ENCODE assay signal across 25 cellular contexts in the genomic region with DNA sequence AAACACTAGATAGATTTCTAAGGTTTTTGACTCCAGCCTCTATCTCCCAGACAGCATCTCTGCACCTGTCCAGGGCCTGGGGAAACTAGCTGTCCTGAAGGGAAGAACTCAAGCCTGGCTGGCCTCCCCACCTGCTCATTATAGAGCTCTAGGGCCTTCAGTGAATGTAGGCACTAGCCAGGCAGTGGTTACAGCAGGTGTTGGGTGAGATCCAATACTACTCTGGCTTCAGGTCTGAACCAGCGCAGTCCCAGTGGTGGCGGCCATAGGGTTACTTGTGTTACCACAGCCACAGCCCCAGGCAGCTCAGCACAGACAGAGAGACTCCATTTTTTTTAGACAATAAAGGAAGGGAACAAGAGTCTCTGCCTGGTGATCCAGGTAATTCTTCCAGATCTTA.
"Had no signal": no experiment of that assay in that cellular context is flagged by ENCODE, and none has a peak within 500 bp of the region (broad histone marks: within the 10 kb centered on the region; RNA-seq: fewer than 3 reads in every experiment).

No MANE protein-coding gene starts in this region.

- FAIRE-seq: small intestine had no signal

- H3K27ac ChIP-seq: neural progenitor cell, ovary, parathyroid adenoma, psoas muscle, right lobe of liver, sigmoid colon, stomach, thoracic aorta, thyroid gland, tibial nerve, upper lobe of left lung, vagina had no signal

- H3K9me3 ChIP-seq: ovary, psoas muscle, right lobe of liver, thoracic aorta, thyroid gland, tibial nerve, vagina had no signal

- H3K4me3 ChIP-seq: neural progenitor cell, ovary, psoas muscle, right lobe of liver, sigmoid colon, stomach, thoracic aorta, thyroid gland, tibial nerve, upper lobe of left lung, vagina had no signal

- H2AFZ ChIP-seq: neural progenitor cell, parathyroid adenoma had no signal

- H3K36me3 ChIP-seq: neural progenitor cell, ovary, right lobe of liver, sigmoid colon, stomach, thoracic aorta, thyroid gland, tibial nerve, upper lobe of left lung, vagina had no signal

- ATAC-seq: natural killer cell; psoas muscle; right cardiac atrium; right lobe of liver; stimulated activated effector memory CD8-positive, alpha-beta T cell treated with anti-CD3 and anti-CD28 coated beads, Interleukin-12 subunit alpha, Interleukin-12 subunit beta, amount 100 ng/mL, for 72 hours; stimulated activated naive B cell treated with anti-CD40 and anti-IgM and Interleukin-4, amounts not matched to agents 10 μg/mL and 1 μg/mL and 100 μg/mL, for 72 hours had no signal

- DNase-seq: natural killer cell; occipital lobe; ovary; posterior cingulate gyrus; psoas muscle; right cardiac atrium; right lobe of liver; sigmoid colon; small intestine; stimulated activated CD4-positive, alpha-beta T cell treated with anti-CD3 and anti-CD28 coated beads, Interleukin-15, amount 100 ng/mL, for 24 hours; stimulated activated CD4-positive, alpha-beta T cell treated with anti-CD3 and anti-CD28 coated beads, Interleukin-2, amount 100 ng/mL, for 24 hours; stimulated activated CD4-positive, alpha-beta T cell treated with anti-CD3 and anti-CD28 coated beads, Interleukin-2, amount 100 ng/mL, for 48 hours; stimulated activated CD4-positive, alpha-beta T cell treated with anti-CD3 and anti-CD28 coated beads, Interleukin-4, amount 100 ng/mL, for 24 hours; stimulated activated naive B cell treated with anti-CD40 and anti-IgM and Interleukin-4, amounts not matched to agents 10 μg/mL and 1 μg/mL and 100 μg/mL, for 72 hours; stimulated activated naive CD4-positive, alpha-beta T cell treated with Interleukin-2 at 50 U/mL for 16 hours; stomach; thyroid gland; trophoblast cell; upper lobe of left lung had no signal

- H3K4me2 ChIP-seq: neural progenitor cell had no signal

- H3K9ac ChIP-seq: neural progenitor cell, parathyroid adenoma had no signal

- H3K27me3 ChIP-seq: neural progenitor cell, ovary, right lobe of liver, sigmoid colon, stomach, thyroid gland, tibial nerve, upper lobe of left lung, vagina had no signal

- H3K79me2 ChIP-seq: parathyroid adenoma had no signal

- H3K4me1 ChIP-seq: neural progenitor cell, parathyroid adenoma, psoas muscle, right lobe of liver, sigmoid colon, stomach, thyroid gland, tibial nerve, vagina had no signal
